Comparison of ENCODE assay signal across 8 cellular contexts in genomic region chr2:47569658-47570398, GRCh38. TPM values are rescaled to one million over a fixed set of nuclear protein-coding genes. Genes with fewer than 3 reads are reported as not detected.
DNase-seq lines count a peak whose midpoint lies in the region; ATAC-seq and TF ChIP-seq lines count a peak whose summit lies in the region.

No MANE protein-coding gene starts in this region.

- H3K79me2 ChIP-seq in fibroblast of lung (ENCODE audit: control insufficient read depth, insufficient read depth, low read length), result no peaks in the 10 kb centered on the region

- TF ChIP-seq CTCF in breast epithelium (IDR thresholded peaks at IDR 0.05) (no peak), MCF 10A (IDR thresholded peaks at IDR 0.05; ENCODE audit: unreplicated experiment) (no peak), fibroblast of lung (conservative IDR thresholded peaks at IDR 0.05 in 1 of 2, IDR thresholded peaks at IDR 0.05 in 1 of 2; ENCODE audit: low read depth in 1 of 2, low read length in 2 of 2) (no peak), gastroesophageal sphincter (IDR thresholded peaks at IDR 0.05) (no peak)

- H2AFZ ChIP-seq in fibroblast of lung (ENCODE audit: low read length), result no peak overlapping the region

- H3K9me3 ChIP-seq in breast epithelium (no peaks in the 10 kb centered on the region), fibroblast of lung (ENCODE audit: control insufficient read depth, insufficient read depth, low read depth, low read length) (no peaks in the 10 kb centered on the region), gastroesophageal sphincter (no peaks in the 10 kb centered on the region)

- H3K4me1 ChIP-seq in breast epithelium (peaks cover 0 to 12% of the 10 kb centered on the region in 2 donors), fibroblast of lung (ENCODE audit: control insufficient read depth, extremely low read depth, insufficient read depth, low read length) (no peaks in the 10 kb centered on the region), gastroesophageal sphincter (peaks cover 0 to 30% (median 8%) of the 10 kb centered on the region in 3 donors)

- peak overlapping the region in 2 of 3 donors; percentile 44 to 59 for H3K4me3 ChIP-seq in breast epithelium
- H3K4me3 ChIP-seq in fibroblast of lung (replicated peaks in 1 of 4; ENCODE audit: control extremely low read depth in 1 of 4, insufficient read depth in 1 of 4, low read depth in 3 of 4, low read length in 4 of 4), result no peak overlapping the region
- H3K4me3 ChIP-seq in skeletal muscle cell (ENCODE audit: low read depth, low read length), result peak overlapping the region; percentile 27
- H3K4me3 ChIP-seq in gastroesophageal sphincter, result peak overlapping the region in 1 of 2 donors; percentile 44

- ATAC-seq in gastroesophageal sphincter, result no peak

- no peak overlapping the region for H3K27ac Mint-ChIP-seq in MCF 10A (ENCODE audit: low read depth, unreplicated experiment)

- BruUV-seq in MCF 10A (replicated peaks; lab: Mats Ljungman, UMichigan), result no TSS peak

- H3K4me3 Mint-ChIP-seq in MCF 10A (ENCODE audit: unreplicated experiment), result no peak overlapping the region

- CTCF ChIA-PET in MCF 10A (lab: Yijun Ruan, JAX), result no interaction called here

- H3K4me2 ChIP-seq in fibroblast of lung (ENCODE audit: extremely low read depth, insufficient read depth, low read length), result peak overlapping the region; percentile 35

- H3K9ac ChIP-seq in fibroblast of lung (ENCODE audit: insufficient read depth, low read length), result no peak overlapping the region

- no peak for TF ChIP-seq EP300 in gastroesophageal sphincter (IDR thresholded peaks at IDR 0.05)

- no peaks in the 10 kb centered on the region for H3K36me3 Mint-ChIP-seq in MCF 10A (ENCODE audit: insufficient read depth, unreplicated experiment)

- H3K36me3 ChIP-seq in breast epithelium (no peaks in the 10 kb centered on the region), fibroblast of lung (ENCODE audit: control insufficient read depth, insufficient read depth, low read length) (no peaks in the 10 kb centered on the region), gastroesophageal sphincter (no peaks in the 10 kb centered on the region)

- no peaks in the 10 kb centered on the region for H4K20me1 ChIP-seq in fibroblast of lung (ENCODE audit: control insufficient read depth, extremely low read depth, insufficient read depth, low read length)

- peaks cover 84% of the 10 kb centered on the region for H3K27me3 Mint-ChIP-seq in MCF 10A (ENCODE audit: insufficient read depth, unreplicated experiment)

- H3K27me3 ChIP-seq in breast epithelium (peaks cover 12 to 59% of the 10 kb centered on the region in 2 donors), fibroblast of lung (ENCODE audit: control insufficient read depth, insufficient read depth, low read length) (peaks cover 65% of the 10 kb centered on the region), gastroesophageal sphincter (peaks cover 88% of the 10 kb centered on the region)

- H3K4me1 Mint-ChIP-seq in MCF 10A (ENCODE audit: insufficient read depth, unreplicated experiment), result peaks cover 7% of the 10 kb centered on the region

- H3K27ac ChIP-seq in breast epithelium (no peak overlapping the region), fibroblast of lung (ENCODE audit: insufficient read depth, low read length) (no peak overlapping the region), gastroesophageal sphincter (no peak overlapping the region)

- intact Hi-C loops in breast epithelium (cut with DNase I; ENCODE audit: low total_unique reads) (no loop called here), MCF 10A (cut with micrococcal nuclease) (no loop called here)

- POLR2A ChIA-PET in MCF 10A (lab: Yijun Ruan, JAX), result no interaction called here

- DNase-seq in breast epithelium (ENCODE audit: low spot score in 2 of 2) (no peak), MCF 10A (ENCODE audit: unreplicated experiment) (no peak), fibroblast of lung (ENCODE audit: low read depth in 2 of 2) (peak in 1 of 2 donors; percentile 27), skeletal muscle cell (ENCODE audit: low read depth) (no peak), NCI-H128 (lab: John Stamatoyannopoulos, UW; ENCODE audit: unreplicated experiment) (no peak), SIG-M5 treated with dmso at 0.1 percent for 504 hours (lab: John Stamatoyannopoulos, UW; ENCODE audit: unreplicated experiment) (no peak)

- H3K9me3 Mint-ChIP-seq in MCF 10A (ENCODE audit: unreplicated experiment), result no peaks in the 10 kb centered on the region

- WGBS in gastroesophageal sphincter (ENCODE audit: low coverage in 1 of 2), 2 donors, result 2 to 4% methylated on average over 9 to 18 of the region's 93 CpGs

- TF ChIP-seq POLR2A in breast epithelium (IDR thresholded peaks at IDR 0.05), result no peak
- TF ChIP-seq POLR2A in gastroesophageal sphincter (IDR thresholded peaks at IDR 0.05), result no peak

TF ChIP-seq in PFSK-1, 5 proteins besides CTCF, POLR2A, EP300 and RAD21:
- TF ChIP-seq FOXP2 (optimal IDR thresholded peaks at IDR 0.05; ENCODE audit: borderline replicate concordance, extremely low read depth, extremely low read length, insufficient read depth) (no peak), TAF1 (IDR thresholded peaks at IDR 0.05; ENCODE audit: borderline replicate concordance, insufficient read depth, low read length) (no peak), POLR2AphosphoS5 (IDR thresholded peaks at IDR 0.05; ENCODE audit: low read depth, low read length) (no peak), REST (IDR thresholded peaks at IDR 0.05; ENCODE audit: insufficient read depth in 1 of 2, low read depth in 2 of 2, low read length in 2 of 2) (0 out of 4 replicates have a peak, but pooled peaks have one; percentile 1 to 23), SIN3A (IDR thresholded peaks at IDR 0.05; ENCODE audit: borderline replicate concordance, insufficient read depth, low read length) (no peak)

RNA-seq across cellular contexts. Expression of gene KCNK12, which starts 1.0 kb away (rescaled TPM):
- total RNA-seq in breast epithelium (not detected), MCF 10A (2022) (not detected in 2 replicates), fibroblast of lung (under 0.01 and 0.26 TPM in 2 replicates), gastroesophageal sphincter (not detected)
- 0.29 TPM for polyA plus RNA-seq in PFSK-1 (2012; ENCODE audit: insufficient read length, low read depth)
- 0.01 TPM in 1 of 2 replicates, not detected in the other for polyA plus RNA-seq in fibroblast of lung
- polyA plus RNA-seq in fibroblast of lung (2012), result not detected in 2 replicates
- polyA minus RNA-seq in fibroblast of lung (ENCODE audit: low replicate concordance), result not detected in 2 replicates

Comparison
In these comparisons a context has a peak if more than half of its experiments do, and no peak if none do; other contexts are left out.
1. H3K4me3 ChIP-seq: peak in breast epithelium (2 of 3) and skeletal muscle cell (single experiment); none in fibroblast of lung (0 of 4).